In the genomic region with DNA sequence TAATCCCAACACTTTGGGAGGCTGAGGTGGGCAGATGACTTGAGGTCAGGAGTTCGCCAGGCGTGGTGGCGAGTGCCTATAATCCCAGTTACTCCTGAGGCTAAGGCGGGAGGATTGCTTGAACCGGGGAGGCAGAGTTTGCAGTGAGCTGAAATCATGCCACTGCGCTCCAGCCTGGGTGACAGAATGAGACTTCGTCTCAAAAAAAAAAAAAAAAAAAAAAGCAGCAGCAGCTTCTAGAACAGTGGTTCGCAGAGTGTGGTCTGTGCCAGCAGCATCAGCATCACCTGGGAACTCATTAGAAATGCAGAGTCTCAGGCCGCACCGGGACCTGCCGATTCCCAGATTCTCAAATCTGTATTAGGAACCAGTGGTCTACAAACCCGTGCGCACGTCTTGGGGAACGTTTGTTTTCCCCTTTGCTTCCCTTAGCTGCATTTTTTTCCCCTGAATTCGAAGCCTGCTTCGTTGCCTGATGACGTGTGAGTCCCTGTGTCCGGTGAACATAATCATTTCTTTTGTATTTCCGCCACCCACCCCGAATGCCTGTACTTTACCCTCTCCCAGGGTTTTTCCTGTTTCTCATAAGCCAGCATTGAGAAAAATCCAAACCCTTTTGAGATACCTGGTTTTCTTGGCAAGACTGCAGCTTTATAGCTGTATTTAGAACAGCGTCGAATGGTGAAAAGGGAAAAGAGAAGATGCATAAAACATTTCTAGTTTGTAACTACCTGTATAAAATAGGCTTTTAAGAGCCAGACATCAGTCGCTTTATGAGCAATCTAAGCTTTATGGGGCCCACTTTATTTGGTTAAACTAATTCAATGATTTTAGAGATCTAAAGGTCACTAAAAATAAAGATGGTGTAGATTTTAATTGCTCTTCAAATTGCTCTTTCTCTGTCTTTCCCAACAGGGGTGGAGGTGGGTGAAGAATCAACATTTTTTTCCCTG, we compare ENCODE assay signal across 12 cellular contexts.
DNase-seq lines count a peak whose midpoint lies in the region; FAIRE-seq and TF ChIP-seq lines count a peak whose summit lies in the region.
"Had no signal": no experiment of that assay in that cellular context is flagged by ENCODE, and none has a peak within 500 bp of the region (broad histone marks: within the 10 kb centered on the region; RNA-seq: fewer than 3 reads in every experiment).

No MANE protein-coding gene starts in this region.

- no peaks in the 10 kb centered on the region for H3K27me3 ChIP-seq in brain microvascular endothelial cell (replicated peaks)
- H3K27me3 ChIP-seq in layer of hippocampus (ENCODE audit: control insufficient read depth, insufficient read depth, low read length) = no peaks in the 10 kb centered on the region
- no peaks in the 10 kb centered on the region for H3K27me3 ChIP-seq in rectal smooth muscle tissue (ENCODE audit: control insufficient read depth, insufficient read depth, low read length)
- H3K27me3 ChIP-seq: BLaER1 treated with 17β-estradiol and CSF1 and Interleukin-3, amounts not matched to agents 10 nM and 100 nM had no signal

- H3K4me3 ChIP-seq in brain microvascular endothelial cell (ENCODE audit: low read depth, low read length) = no peak overlapping the region
- H3K4me3 ChIP-seq in rectal smooth muscle tissue (ENCODE audit: low read length) = peak overlapping the region; percentile 22
- H3K4me3 ChIP-seq: BLaER1 treated with 17β-estradiol and CSF1 and Interleukin-3, amounts not matched to agents 10 nM and 100 nM had no signal

- TF ChIP-seq CTCF in brain microvascular endothelial cell (IDR thresholded peaks at IDR 0.05; ENCODE audit: low read depth, low read length, missing control alignments) (no peak), GM20000 (IDR thresholded peaks at IDR 0.05; ENCODE audit: extremely low read depth, missing control alignments) (no peak)

- H3K36me3 ChIP-seq in brain microvascular endothelial cell (replicated peaks) = no peaks in the 10 kb centered on the region
- no peaks in the 10 kb centered on the region for H3K36me3 ChIP-seq in rectal smooth muscle tissue (ENCODE audit: control insufficient read depth, insufficient read depth, low read length)

- H3K27ac ChIP-seq in brain microvascular endothelial cell = peak overlapping the region; percentile 71
- H3K27ac ChIP-seq in layer of hippocampus (ENCODE audit: low read depth, low read length) = peak overlapping the region; percentile 57
- H3K27ac ChIP-seq in rectal smooth muscle tissue (ENCODE audit: low read depth, low read length) = no peak overlapping the region
- H3K27ac ChIP-seq: BLaER1 treated with 17β-estradiol and CSF1 and Interleukin-3, amounts not matched to agents 10 nM and 100 nM had no signal

- no peak for FAIRE-seq in RCC 7860 (lab: Jason Lieb, UNC)
- FAIRE-seq: G401.6 had no signal

- H3K9ac ChIP-seq in rectal smooth muscle tissue (ENCODE audit: low read length) = no peak overlapping the region
- H3K9ac ChIP-seq: BLaER1 treated with 17β-estradiol and CSF1 and Interleukin-3, amounts not matched to agents 10 nM and 100 nM had no signal

- H3K4me1 ChIP-seq in rectal smooth muscle tissue (ENCODE audit: control insufficient read depth, insufficient read depth, low read length) = peaks cover 27% of the 10 kb centered on the region

- in situ Hi-C loops in brain microvascular endothelial cell (cut with HindIII; ENCODE audit: low pct_ligation_motif_present, low sequenced_read_pairs) = no loop called here

- DNase-seq in HuH-7 (ENCODE audit: low spot score) = peak; percentile 46
- DNase-seq in brain microvascular endothelial cell = peak; percentile 61
- DNase-seq in NCI-H2081 treated with DMSO at 0.1 percent for 48 hours (lab: John Stamatoyannopoulos, UW) = no peak
- no peak for DNase-seq in GM20000 (ENCODE audit: low spot score)
- DNase-seq in RCC 7860 (ENCODE audit: low spot score) = no peak
- DNase-seq in DMS153 (lab: John Stamatoyannopoulos, UW) = no peak
- DNase-seq: NCI-H1417, NCI-H526 treated with DMSO at 0.1 percent for 48 hours had no signal

Comparison
In these comparisons a context has a peak if more than half of its experiments do, and no peak if none do; other contexts are left out.
1. DNase-seq: peak in HuH-7 (single experiment) and brain microvascular endothelial cell (single experiment); none in NCI-H2081 treated with DMSO at 0.1 percent for 48 hours (single experiment), GM20000 (single experiment), RCC 7860 (single experiment) and DMS153 (single experiment).